In genomic region chr15:21110187-21110804, GRCh38 we compare ENCODE assay signal across 7 cellular contexts.
DNase-seq lines count a peak whose midpoint lies in the region; ATAC-seq, FAIRE-seq and TF ChIP-seq lines count a peak whose summit lies in the region.
"Not testable (repeated sequence)": the region's sequence is repeated elsewhere in the genome, so short reads cannot be mapped to it uniquely, and the experiment has no call there.

No MANE protein-coding gene starts in this region.

- TF ChIP-seq EP300 in ovary (IDR thresholded peaks at IDR 0.05): not testable (repeated sequence)

- H3K9ac ChIP-seq in endothelial cell of umbilical vein (replicated peaks; ENCODE audit: extremely low read depth, insufficient read depth, low read length): not testable (repeated sequence)

- not testable (repeated sequence) for H3K4me1 Mint-ChIP-seq in T-helper 2 cell treated with Interferon-gamma antibody and Interleukin-4, amounts not matched to agents 5 μg/mL and 100 μg/mL, for 36 hours (ENCODE audit: low read depth); activated CD8-positive, alpha-beta memory T cell treated with anti-CD3 and anti-CD28 coated beads, Interleukin-2, amount 10 ng/mL, durations not matched to agents 7 days and 5 days; stimulated activated naive CD8-positive, alpha-beta T cell treated with anti-CD3 and anti-CD28 coated beads, Interleukin-15, amount 100 ng/mL, for 72 hours

- ATAC-seq in activated CD8-positive, alpha-beta memory T cell treated with anti-CD3 and anti-CD28 coated beads, Interleukin-2, amount 10 ng/mL, durations not matched to agents 7 days and 5 days; activated naive CD4-positive, alpha-beta T cell treated with anti-CD3 and anti-CD28 coated beads, Interleukin-2, amount 50 U/mL, for 72 hours; left lung; stimulated activated naive CD8-positive, alpha-beta T cell treated with anti-CD3 and anti-CD28 coated beads, Interleukin-15, amount 100 ng/mL, for 72 hours: not testable (repeated sequence)

- intact Hi-C loops in endothelial cell of umbilical vein (cut with micrococcal nuclease); left lung (cut with DNase I); ovary (cut with DNase I): not testable (repeated sequence)

- H3K27me3 ChIP-seq in endothelial cell of umbilical vein (ENCODE audit: control insufficient read depth in 2 of 2, insufficient read depth in 2 of 2, low read length in 2 of 2); left lung; ovary: not testable (repeated sequence)

- not testable (repeated sequence) for H3K79me2 ChIP-seq in endothelial cell of umbilical vein (ENCODE audit: control insufficient read depth, insufficient read depth, low read length)

- not testable (repeated sequence) for H3K27ac Mint-ChIP-seq in T-helper 2 cell treated with Interferon-gamma antibody and Interleukin-4, amounts not matched to agents 5 μg/mL and 100 μg/mL, for 36 hours; activated CD8-positive, alpha-beta memory T cell treated with anti-CD3 and anti-CD28 coated beads, Interleukin-2, amount 10 ng/mL, durations not matched to agents 7 days and 5 days; activated naive CD4-positive, alpha-beta T cell treated with anti-CD3 and anti-CD28 coated beads, Interleukin-2, amount 50 U/mL, for 72 hours; stimulated activated naive CD8-positive, alpha-beta T cell treated with anti-CD3 and anti-CD28 coated beads, Interleukin-15, amount 100 ng/mL, for 72 hours

- POLR2A ChIA-PET in endothelial cell of umbilical vein (lab: Charles Lee): not testable (repeated sequence)

- not testable (repeated sequence) for BruUV-seq in endothelial cell of umbilical vein (replicated peaks; lab: Mats Ljungman, UMichigan)

- H3K36me3 ChIP-seq in endothelial cell of umbilical vein (ENCODE audit: control insufficient read depth in 2 of 2, extremely low read depth in 1 of 2, insufficient read depth in 2 of 2, low read length in 2 of 2); left lung; ovary: not testable (repeated sequence)

- not testable (repeated sequence) for H3K9me3 Mint-ChIP-seq in T-helper 2 cell treated with Interferon-gamma antibody and Interleukin-4, amounts not matched to agents 5 μg/mL and 100 μg/mL, for 36 hours; activated CD8-positive, alpha-beta memory T cell treated with anti-CD3 and anti-CD28 coated beads, Interleukin-2, amount 10 ng/mL, durations not matched to agents 7 days and 5 days (ENCODE audit: low read depth); activated naive CD4-positive, alpha-beta T cell treated with anti-CD3 and anti-CD28 coated beads, Interleukin-2, amount 50 U/mL, for 72 hours; stimulated activated naive CD8-positive, alpha-beta T cell treated with anti-CD3 and anti-CD28 coated beads, Interleukin-15, amount 100 ng/mL, for 72 hours

- H3K27me3 Mint-ChIP-seq in T-helper 2 cell treated with Interferon-gamma antibody and Interleukin-4, amounts not matched to agents 5 μg/mL and 100 μg/mL, for 36 hours (ENCODE audit: low read depth); activated CD8-positive, alpha-beta memory T cell treated with anti-CD3 and anti-CD28 coated beads, Interleukin-2, amount 10 ng/mL, durations not matched to agents 7 days and 5 days; stimulated activated naive CD8-positive, alpha-beta T cell treated with anti-CD3 and anti-CD28 coated beads, Interleukin-15, amount 100 ng/mL, for 72 hours: not testable (repeated sequence)

- H2AFZ ChIP-seq in endothelial cell of umbilical vein (ENCODE audit: low read depth, low read length): not testable (repeated sequence)

- not testable (repeated sequence) for H3K4me3 ChIP-seq in endothelial cell of umbilical vein (replicated peaks in 1 of 3; ENCODE audit: insufficient read depth in 1 of 3, low read depth in 1 of 3, low read length in 3 of 3); left lung; ovary

- H3K4me2 ChIP-seq in endothelial cell of umbilical vein (ENCODE audit: insufficient read depth, low read length): not testable (repeated sequence)

- H3K4me3 Mint-ChIP-seq in T-helper 2 cell treated with Interferon-gamma antibody and Interleukin-4, amounts not matched to agents 5 μg/mL and 100 μg/mL, for 36 hours; activated CD8-positive, alpha-beta memory T cell treated with anti-CD3 and anti-CD28 coated beads, Interleukin-2, amount 10 ng/mL, durations not matched to agents 7 days and 5 days; stimulated activated naive CD8-positive, alpha-beta T cell treated with anti-CD3 and anti-CD28 coated beads, Interleukin-15, amount 100 ng/mL, for 72 hours: not testable (repeated sequence)

- DNase-seq in T-helper 2 cell treated with Interferon-gamma antibody and Interleukin-4, amounts not matched to agents 5 μg/mL and 100 μg/mL, for 36 hours (ENCODE audit: low spot score): peak; percentile 23
- DNase-seq in activated CD8-positive, alpha-beta memory T cell treated with anti-CD3 and anti-CD28 coated beads, Interleukin-2, amount 10 ng/mL, durations not matched to agents 7 days and 5 days: peak; percentile 62
- DNase-seq in activated naive CD4-positive, alpha-beta T cell treated with anti-CD3 and anti-CD28 coated beads, Interleukin-2, amount 50 U/mL, for 72 hours (ENCODE audit: low spot score in 2 of 2): peak; percentile 9 to 86
- DNase-seq in endothelial cell of umbilical vein (ENCODE audit: low read depth, low spot score): not testable (repeated sequence)
- peak; percentile 50 to 95 for DNase-seq in left lung
- peak; percentile 34 to 59 (median 42) for DNase-seq in ovary
- peak; percentile 21 to 45 for DNase-seq in stimulated activated naive CD8-positive, alpha-beta T cell treated with anti-CD3 and anti-CD28 coated beads, Interleukin-15, amount 100 ng/mL, for 72 hours

- FAIRE-seq in endothelial cell of umbilical vein (lab: Jason Lieb, UNC): peak; percentile 44

- not testable (repeated sequence) for H3K9me1 ChIP-seq in endothelial cell of umbilical vein (replicated peaks; ENCODE audit: control insufficient read depth, extremely low read depth, insufficient read depth, low read length)

- CTCF ChIA-PET in activated CD8-positive, alpha-beta memory T cell treated with anti-CD3 and anti-CD28 coated beads, Interleukin-2, amount 10 ng/mL, durations not matched to agents 7 days and 5 days (lab: Charles Lee); endothelial cell of umbilical vein (lab: Charles Lee): not testable (repeated sequence)

- H3K36me3 Mint-ChIP-seq in T-helper 2 cell treated with Interferon-gamma antibody and Interleukin-4, amounts not matched to agents 5 μg/mL and 100 μg/mL, for 36 hours (ENCODE audit: low read depth); activated CD8-positive, alpha-beta memory T cell treated with anti-CD3 and anti-CD28 coated beads, Interleukin-2, amount 10 ng/mL, durations not matched to agents 7 days and 5 days; activated naive CD4-positive, alpha-beta T cell treated with anti-CD3 and anti-CD28 coated beads, Interleukin-2, amount 50 U/mL, for 72 hours: not testable (repeated sequence)

- H3K4me1 ChIP-seq in endothelial cell of umbilical vein (ENCODE audit: control insufficient read depth, extremely low read depth, insufficient read depth, low read length); left lung; ovary (ENCODE audit: insufficient read depth): not testable (repeated sequence)

- not testable (repeated sequence) for TF ChIP-seq CTCF in endothelial cell of umbilical vein (IDR thresholded peaks at IDR 0.05; ENCODE audit: extremely low read depth in 1 of 2, insufficient read depth in 1 of 2, low read depth in 1 of 2, low read length in 2 of 2); left lung (IDR thresholded peaks at IDR 0.05); ovary (IDR thresholded peaks at IDR 0.05)

- dilution Hi-C loops in endothelial cell of umbilical vein (cut with MboI; ENCODE audit: extremely low pct_ligation_motif_present, low sequenced_read_pairs): not testable (repeated sequence)

- not testable (repeated sequence) for H4K20me1 ChIP-seq in endothelial cell of umbilical vein (replicated peaks; ENCODE audit: control insufficient read depth, extremely low read depth, insufficient read depth, low read length)

- 52 to 71% (median 70%) methylated on average over 4 to 5 of the region's 5 CpGs for WGBS in ovary, 3 donors

- H3K9me3 ChIP-seq in endothelial cell of umbilical vein (replicated peaks; ENCODE audit: control insufficient read depth, insufficient read depth, low read length); left lung; ovary: not testable (repeated sequence)

- H3K27ac ChIP-seq in endothelial cell of umbilical vein (ENCODE audit: insufficient read depth, low read depth, low read length); left lung; ovary: not testable (repeated sequence)

- not testable (repeated sequence) for TF ChIP-seq POLR2A in endothelial cell of umbilical vein (IDR thresholded peaks at IDR 0.05; ENCODE audit: low read depth, low read length); ovary (IDR thresholded peaks at IDR 0.05)
